8 cellular contexts compared by ENCODE assay signal in genomic region chr17:32341857-32342602, GRCh38. TPM values are rescaled to one million over a fixed set of nuclear protein-coding genes. Genes with fewer than 3 reads are reported as not detected.
DNase-seq lines count a peak whose midpoint lies in the region; ATAC-seq and TF ChIP-seq lines count a peak whose summit lies in the region.

TSS of gene C17orf75 (minus strand) at chr17:32342173. CDS start at chr17:32342139, 34 bp downstream.

- TF ChIP-seq CTCF in Calu3 (IDR thresholded peaks at IDR 0.05; ENCODE audit: unreplicated experiment) = no peak
- TF ChIP-seq CTCF in RWPE2 (IDR thresholded peaks at IDR 0.05; ENCODE audit: poor library complexity, severe bottlenecking) = no peak
- TF ChIP-seq CTCF in fibroblast of pulmonary artery (IDR thresholded peaks at IDR 0.05; ENCODE audit: low read length, missing control alignments) = no peak

- H3K36me3 ChIP-seq in RWPE2 (ENCODE audit: low read depth) = peaks cover 30% of the 10 kb centered on the region

- H3K27ac Mint-ChIP-seq in Calu3 (ENCODE audit: unreplicated experiment) = peak within 1 kb of the TSS; percentile 89
- H3K27ac Mint-ChIP-seq in activated T-helper 2 cell treated with anti-CD3 and anti-CD28 coated beads, Interferon-gamma antibody, Interleukin-2, Interleukin-4, amounts not matched to agents 10 μg/mL and 5 μg/mL and 100 μg/mL, durations not matched to agents 14 hours and 24 hours and 36 hours = peak within 1 kb of the TSS; percentile 96
- H3K27ac Mint-ChIP-seq in natural killer cell treated with Interleukin-12 subunit alpha and Interleukin-12 subunit beta and Interleukin-15 and Interleukin-18, amount 100 ng/mL, for 72 hours = peak within 1 kb of the TSS; percentile 79 to 93

- BruUV-seq in Calu3 (replicated peaks; lab: Mats Ljungman, UMichigan) = no TSS peak

- no peaks in the 10 kb centered on the region for H3K9me3 ChIP-seq in RWPE2 (ENCODE audit: severe bottlenecking)

- H3K27me3 ChIP-seq in RWPE2 (ENCODE audit: insufficient read depth, poor library complexity, severe bottlenecking) = no peaks in the 10 kb centered on the region

- no peaks in the 10 kb centered on the region for H3K27me3 Mint-ChIP-seq in Calu3 (ENCODE audit: unreplicated experiment)
- no peaks in the 10 kb centered on the region for H3K27me3 Mint-ChIP-seq in activated T-helper 2 cell treated with anti-CD3 and anti-CD28 coated beads, Interferon-gamma antibody, Interleukin-2, Interleukin-4, amounts not matched to agents 10 μg/mL and 5 μg/mL and 100 μg/mL, durations not matched to agents 14 hours and 24 hours and 36 hours (ENCODE audit: low read depth)
- no peaks in the 10 kb centered on the region for H3K27me3 Mint-ChIP-seq in natural killer cell treated with Interleukin-12 subunit alpha and Interleukin-12 subunit beta and Interleukin-15 and Interleukin-18, amount 100 ng/mL, for 72 hours

- peak within 1 kb of the TSS; percentile 61 for H3K27ac ChIP-seq in RWPE2 (ENCODE audit: poor library complexity, severe bottlenecking)

- peak; percentile 83 for ATAC-seq in GM21390 (IDR thresholded peaks at IDR 0.05; ENCODE audit: unreplicated experiment)
- peak; percentile 97 for ATAC-seq in RWPE2 (ENCODE audit: low read depth)
- ATAC-seq in natural killer cell treated with Interleukin-12 subunit alpha and Interleukin-12 subunit beta and Interleukin-15 and Interleukin-18, amount 100 ng/mL, for 72 hours = peak; percentile 92

- H3K4me1 ChIP-seq in RWPE2 (ENCODE audit: insufficient read depth, poor library complexity, severe bottlenecking) = peaks cover 3% of the 10 kb centered on the region

- H3K4me3 Mint-ChIP-seq in Calu3 (ENCODE audit: low read depth, unreplicated experiment) = peak within 1 kb of the TSS; percentile 95
- peak within 1 kb of the TSS; percentile 90 for H3K4me3 Mint-ChIP-seq in activated T-helper 2 cell treated with anti-CD3 and anti-CD28 coated beads, Interferon-gamma antibody, Interleukin-2, Interleukin-4, amounts not matched to agents 10 μg/mL and 5 μg/mL and 100 μg/mL, durations not matched to agents 14 hours and 24 hours and 36 hours (ENCODE audit: low read depth)
- H3K4me3 Mint-ChIP-seq in natural killer cell treated with Interleukin-12 subunit alpha and Interleukin-12 subunit beta and Interleukin-15 and Interleukin-18, amount 100 ng/mL, for 72 hours = peak within 1 kb of the TSS; percentile 87

- CTCF ChIA-PET in Calu3 (lab: Charles Lee) = interaction anchor here (0.6 kb wide), 1 partner anchor 342 kb away, joined by 3 read pairs; no protein-coding TSS in a partner anchor

- peaks cover 32% of the 10 kb centered on the region for H3K4me1 Mint-ChIP-seq in Calu3 (ENCODE audit: low read depth, unreplicated experiment)
- H3K4me1 Mint-ChIP-seq in activated T-helper 2 cell treated with anti-CD3 and anti-CD28 coated beads, Interferon-gamma antibody, Interleukin-2, Interleukin-4, amounts not matched to agents 10 μg/mL and 5 μg/mL and 100 μg/mL, durations not matched to agents 14 hours and 24 hours and 36 hours (ENCODE audit: low read depth) = peaks cover 24% of the 10 kb centered on the region
- H3K4me1 Mint-ChIP-seq in natural killer cell treated with Interleukin-12 subunit alpha and Interleukin-12 subunit beta and Interleukin-15 and Interleukin-18, amount 100 ng/mL, for 72 hours (ENCODE audit: low read depth in 2 of 2) = peaks cover 21% of the 10 kb centered on the region in 2 donors

- H3K9me3 Mint-ChIP-seq in Calu3 (ENCODE audit: low read depth, unreplicated experiment) = no peaks in the 10 kb centered on the region
- H3K9me3 Mint-ChIP-seq in activated T-helper 2 cell treated with anti-CD3 and anti-CD28 coated beads, Interferon-gamma antibody, Interleukin-2, Interleukin-4, amounts not matched to agents 10 μg/mL and 5 μg/mL and 100 μg/mL, durations not matched to agents 14 hours and 24 hours and 36 hours = no peaks in the 10 kb centered on the region
- no peaks in the 10 kb centered on the region for H3K9me3 Mint-ChIP-seq in natural killer cell treated with Interleukin-12 subunit alpha and Interleukin-12 subunit beta and Interleukin-15 and Interleukin-18, amount 100 ng/mL, for 72 hours

- DNase-seq in Calu3 = peak; percentile 87
- DNase-seq in HuH-7.5 (ENCODE audit: low spot score) = peak; percentile 51
- peak; percentile 76 for DNase-seq in RWPE2 (ENCODE audit: low spot score)
- DNase-seq in activated T-helper 2 cell treated with anti-CD3 and anti-CD28 coated beads, Interferon-gamma antibody, Interleukin-2, Interleukin-4, amounts not matched to agents 10 μg/mL and 5 μg/mL and 100 μg/mL, durations not matched to agents 14 hours and 24 hours and 36 hours (ENCODE audit: low spot score) = peak; percentile 73
- peak; percentile 81 for DNase-seq in fibroblast of pulmonary artery (ENCODE audit: low read depth)
- peak; percentile 81 for DNase-seq in natural killer cell treated with Interleukin-12 subunit alpha and Interleukin-12 subunit beta and Interleukin-15 and Interleukin-18, amount 100 ng/mL, for 72 hours (ENCODE audit: low spot score)
- peak; percentile 76 for DNase-seq in stimulated activated naive CD4-positive, alpha-beta T cell treated with Interleukin-2 at 50 U/mL for 16 hours (lab: John Stamatoyannopoulos, UW)

- H3K4me3 ChIP-seq in RWPE2 (ENCODE audit: severe bottlenecking) (peak within 1 kb of the TSS; percentile 41), fibroblast of pulmonary artery (replicated peaks; ENCODE audit: low read depth, low read length) (peak within 1 kb of the TSS; percentile 70)

- intact Hi-C loops in Calu3 (cut with micrococcal nuclease; ENCODE audit: unreplicated experiment) = no loop called here
- intact Hi-C loops in activated T-helper 2 cell treated with anti-CD3 and anti-CD28 coated beads, Interferon-gamma antibody, Interleukin-2, Interleukin-4, amounts not matched to agents 10 μg/mL and 5 μg/mL and 100 μg/mL, durations not matched to agents 14 hours and 24 hours and 36 hours (cut with micrococcal nuclease) = loop anchor here (1.0 kb wide), 1 partner anchor 8 kb away; the partner anchor contains the start of gene ZNF207

- peaks cover 31% of the 10 kb centered on the region for H3K36me3 Mint-ChIP-seq in Calu3 (ENCODE audit: insufficient read depth, unreplicated experiment)
- peaks cover 17% of the 10 kb centered on the region for H3K36me3 Mint-ChIP-seq in activated T-helper 2 cell treated with anti-CD3 and anti-CD28 coated beads, Interferon-gamma antibody, Interleukin-2, Interleukin-4, amounts not matched to agents 10 μg/mL and 5 μg/mL and 100 μg/mL, durations not matched to agents 14 hours and 24 hours and 36 hours (ENCODE audit: low read depth)
- no peaks in the 10 kb centered on the region for H3K36me3 Mint-ChIP-seq in natural killer cell treated with Interleukin-12 subunit alpha and Interleukin-12 subunit beta and Interleukin-15 and Interleukin-18, amount 100 ng/mL, for 72 hours

RNA-seq across cellular contexts. Expression of gene C17orf75, which starts in this region (rescaled TPM):
- total RNA-seq in Calu3 (2022) = 17.6 and 21.1 TPM in 2 replicates
- total RNA-seq in activated T-helper 2 cell treated with anti-CD3 and anti-CD28 coated beads, Interferon-gamma antibody, Interleukin-2, Interleukin-4, amounts not matched to agents 10 μg/mL and 5 μg/mL and 100 μg/mL, durations not matched to agents 14 hours and 24 hours and 36 hours = 25.6 and 32.8 TPM in 2 replicates
- total RNA-seq in natural killer cell treated with Interleukin-12 subunit alpha and Interleukin-12 subunit beta and Interleukin-15 and Interleukin-18, amount 100 ng/mL, for 72 hours = 10 to 100 TPM; 23.2 to 24.5 TPM

Comparison
In these comparisons a context has a peak if more than half of its experiments do, and no peak if none do; other contexts are left out.
1. Peak in every context shown above with its lines: DNase-seq, ATAC-seq, H3K4me3 ChIP-seq and H3K27ac ChIP-seq.